Comparison of ENCODE assay signal across 14 cellular contexts in genomic region chr5:163497315-163497714, GRCh38.
"Had no signal": no experiment of that assay in that cellular context is flagged by ENCODE, and none has a peak within 500 bp of the region (broad histone marks: within the 10 kb centered on the region; RNA-seq: fewer than 3 reads in every experiment).

No MANE protein-coding gene starts in this region.

- H3K36me3 ChIP-seq: brain microvascular endothelial cell, gastroesophageal sphincter, neural progenitor cell, pancreas, thyroid gland had no signal

- H3K27ac ChIP-seq: brain microvascular endothelial cell, gastroesophageal sphincter, hepatocyte, neural progenitor cell, pancreas, thyroid gland, WERI-Rb-1 had no signal

- H3K27me3 ChIP-seq: brain microvascular endothelial cell, gastroesophageal sphincter, hepatocyte, neural progenitor cell, pancreas, thyroid gland had no signal

- ATAC-seq: activated CD4-positive, alpha-beta T cell treated with anti-CD3 and anti-CD28 coated beads for 36 hours; activated T-cell treated with anti-CD3 and anti-CD28 coated beads, Interleukin-2, amount 50 U/mL, for 72 hours; gastroesophageal sphincter; pancreas had no signal

- H3K27ac Mint-ChIP-seq: activated CD4-positive, alpha-beta memory T cell treated with anti-CD3 and anti-CD28 coated beads, Interleukin-2, amount 10 ng/mL, durations not matched to agents 7 days and 5 days; activated CD4-positive, alpha-beta T cell treated with anti-CD3 and anti-CD28 coated beads for 36 hours; activated naive CD8-positive, alpha-beta T cell treated with anti-CD3 and anti-CD28 coated beads for 36 hours; activated T-cell treated with anti-CD3 and anti-CD28 coated beads, Interleukin-2, amount 50 U/mL, for 72 hours; neural progenitor cell had no signal

- H3K9me3 Mint-ChIP-seq: activated CD4-positive, alpha-beta memory T cell treated with anti-CD3 and anti-CD28 coated beads, Interleukin-2, amount 10 ng/mL, durations not matched to agents 7 days and 5 days; activated naive CD8-positive, alpha-beta T cell treated with anti-CD3 and anti-CD28 coated beads for 36 hours; activated T-cell treated with anti-CD3 and anti-CD28 coated beads, Interleukin-2, amount 50 U/mL, for 72 hours; dendritic cell treated with granulocyte-macrophage colony-stimulating factor and Interleukin-4, amounts not matched to agents 40 ng/mL and 50 ng/mL, for 4 days; neural progenitor cell had no signal

- H3K4me3 ChIP-seq: gastroesophageal sphincter, hepatocyte, neural progenitor cell, pancreas, thyroid gland had no signal

- H3K4me1 ChIP-seq: neural progenitor cell, pancreas had no signal

- H3K36me3 Mint-ChIP-seq: activated naive CD8-positive, alpha-beta T cell treated with anti-CD3 and anti-CD28 coated beads for 36 hours had no signal

- H3K9me3 ChIP-seq: gastroesophageal sphincter, pancreas, thyroid gland had no signal

- H3K4me1 Mint-ChIP-seq: neural progenitor cell had no signal

- DNase-seq: activated CD4-positive, alpha-beta memory T cell treated with anti-CD3 and anti-CD28 coated beads, Interleukin-2, amount 10 ng/mL, durations not matched to agents 7 days and 5 days; activated CD4-positive, alpha-beta T cell treated with anti-CD3 and anti-CD28 coated beads for 36 hours; activated CD8-positive, alpha-beta memory T cell treated with anti-CD3 and anti-CD28 coated beads, Interleukin-2, amount 50 U/mL, for 4 hours; activated gamma-delta T cell treated with Interleukin-2 at 50 U/mL for 16 hours; activated naive CD8-positive, alpha-beta T cell treated with anti-CD3 and anti-CD28 coated beads for 36 hours; activated T-cell treated with anti-CD3 and anti-CD28 coated beads, Interleukin-2, amount 50 U/mL, for 72 hours; brain microvascular endothelial cell; pancreas; thyroid gland; WERI-Rb-1 had no signal

- H3K4me3 Mint-ChIP-seq: activated CD4-positive, alpha-beta memory T cell treated with anti-CD3 and anti-CD28 coated beads, Interleukin-2, amount 10 ng/mL, durations not matched to agents 7 days and 5 days; activated CD4-positive, alpha-beta T cell treated with anti-CD3 and anti-CD28 coated beads for 36 hours; activated naive CD8-positive, alpha-beta T cell treated with anti-CD3 and anti-CD28 coated beads for 36 hours; activated T-cell treated with anti-CD3 and anti-CD28 coated beads, Interleukin-2, amount 50 U/mL, for 72 hours; dendritic cell treated with granulocyte-macrophage colony-stimulating factor and Interleukin-4, amounts not matched to agents 40 ng/mL and 50 ng/mL, for 4 days; neural progenitor cell had no signal

- H3K27me3 Mint-ChIP-seq: activated CD4-positive, alpha-beta memory T cell treated with anti-CD3 and anti-CD28 coated beads, Interleukin-2, amount 10 ng/mL, durations not matched to agents 7 days and 5 days; activated CD4-positive, alpha-beta T cell treated with anti-CD3 and anti-CD28 coated beads for 36 hours; activated naive CD8-positive, alpha-beta T cell treated with anti-CD3 and anti-CD28 coated beads for 36 hours; dendritic cell treated with granulocyte-macrophage colony-stimulating factor and Interleukin-4, amounts not matched to agents 40 ng/mL and 50 ng/mL, for 4 days had no signal
